ENCODE assay signal across 1 cellular context in the genomic region with DNA sequence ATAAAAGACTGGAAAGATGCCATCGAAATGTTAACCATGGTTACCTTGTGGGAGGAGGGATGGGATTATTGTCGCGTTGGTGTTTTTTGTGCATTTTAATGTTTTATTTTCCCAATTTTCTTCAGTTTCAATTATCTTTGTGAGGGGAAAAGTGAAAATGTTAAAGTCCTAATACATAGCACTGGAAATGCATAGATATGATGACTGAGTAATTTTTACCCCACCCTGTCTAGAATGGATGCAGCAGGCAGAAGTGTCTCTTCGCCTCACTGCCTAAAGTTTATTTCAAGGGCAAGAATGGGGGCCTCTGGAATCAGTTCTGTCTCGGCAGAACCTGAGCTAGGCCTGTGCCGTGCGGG.
TF ChIP-seq lines count a peak whose summit lies in the region.

No MANE protein-coding gene starts in this region.

TF ChIP-seq in GM23338, 12 proteins besides CTCF, POLR2A, EP300 and RAD21 (continued from another document):
- no peak for TF ChIP-seq ZNF462 (CRISPR knock-in tag; IDR thresholded peaks at IDR 0.05)
- TF ChIP-seq JUNB (IDR thresholded peaks at IDR 0.05; ENCODE audit: unreplicated experiment) = no peak
- TF ChIP-seq EZH2 (IDR thresholded peaks at IDR 0.05; ENCODE audit: low read depth, unreplicated experiment) = no peak
- no peak for TF ChIP-seq NANOG (IDR thresholded peaks at IDR 0.05; ENCODE audit: borderline replicate concordance)
- no peak for TF ChIP-seq ZNF114 (CRISPR knock-in tag; IDR thresholded peaks at IDR 0.05)
- TF ChIP-seq EZH2phosphoT487 (IDR thresholded peaks at IDR 0.05; ENCODE audit: unreplicated experiment) = no peak
- TF ChIP-seq, protein P1, sequence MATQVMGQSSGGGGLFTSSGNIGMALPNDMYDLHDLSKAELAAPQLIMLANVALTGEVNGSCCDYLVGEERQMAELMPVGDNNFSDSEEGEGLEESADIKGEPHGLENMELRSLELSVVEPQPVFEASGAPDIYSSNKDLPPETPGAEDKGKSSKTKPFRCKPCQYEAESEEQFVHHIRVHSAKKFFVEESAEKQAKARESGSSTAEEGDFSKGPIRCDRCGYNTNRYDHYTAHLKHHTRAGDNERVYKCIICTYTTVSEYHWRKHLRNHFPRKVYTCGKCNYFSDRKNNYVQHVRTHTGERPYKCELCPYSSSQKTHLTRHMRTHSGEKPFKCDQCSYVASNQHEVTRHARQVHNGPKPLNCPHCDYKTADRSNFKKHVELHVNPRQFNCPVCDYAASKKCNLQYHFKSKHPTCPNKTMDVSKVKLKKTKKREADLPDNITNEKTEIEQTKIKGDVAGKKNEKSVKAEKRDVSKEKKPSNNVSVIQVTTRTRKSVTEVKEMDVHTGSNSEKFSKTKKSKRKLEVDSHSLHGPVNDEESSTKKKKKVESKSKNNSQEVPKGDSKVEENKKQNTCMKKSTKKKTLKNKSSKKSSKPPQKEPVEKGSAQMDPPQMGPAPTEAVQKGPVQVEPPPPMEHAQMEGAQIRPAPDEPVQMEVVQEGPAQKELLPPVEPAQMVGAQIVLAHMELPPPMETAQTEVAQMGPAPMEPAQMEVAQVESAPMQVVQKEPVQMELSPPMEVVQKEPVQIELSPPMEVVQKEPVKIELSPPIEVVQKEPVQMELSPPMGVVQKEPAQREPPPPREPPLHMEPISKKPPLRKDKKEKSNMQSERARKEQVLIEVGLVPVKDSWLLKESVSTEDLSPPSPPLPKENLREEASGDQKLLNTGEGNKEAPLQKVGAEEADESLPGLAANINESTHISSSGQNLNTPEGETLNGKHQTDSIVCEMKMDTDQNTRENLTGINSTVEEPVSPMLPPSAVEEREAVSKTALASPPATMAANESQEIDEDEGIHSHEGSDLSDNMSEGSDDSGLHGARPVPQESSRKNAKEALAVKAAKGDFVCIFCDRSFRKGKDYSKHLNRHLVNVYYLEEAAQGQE (IDR thresholded peaks at IDR 0.05; ENCODE audit: unreplicated experiment) = no peak
- TF ChIP-seq STAT1 (IDR thresholded peaks at IDR 0.05; ENCODE audit: unreplicated experiment) = no peak
